8 cellular contexts compared by ENCODE assay signal in genomic region chr22:22321743-22322611, GRCh38.
DNase-seq lines count a peak whose midpoint lies in the region; ATAC-seq and TF ChIP-seq lines count a peak whose summit lies in the region.
"Not testable (repeated sequence)": the region's sequence is repeated elsewhere in the genome, so short reads cannot be mapped to it uniquely, and the experiment has no call there.

No MANE protein-coding gene starts in this region.

- peak; percentile 76 for ATAC-seq in GM19324 (IDR thresholded peaks at IDR 0.05; ENCODE audit: low FRiP score, unreplicated experiment)
- ATAC-seq in HG03571 (IDR thresholded peaks at IDR 0.05; ENCODE audit: unreplicated experiment), result peak; percentile 68
- peak; percentile 64 for ATAC-seq in central memory CD8-positive, alpha-beta T cell (replicated peaks; ENCODE audit: extremely low read depth, poor library complexity, severe bottlenecking)

- H3K9me3 Mint-ChIP-seq in central memory CD8-positive, alpha-beta T cell, result not testable (repeated sequence)

- not testable (repeated sequence) for H3K4me1 Mint-ChIP-seq in central memory CD8-positive, alpha-beta T cell

- H3K36me3 Mint-ChIP-seq in central memory CD8-positive, alpha-beta T cell (ENCODE audit: insufficient read depth), result peaks cover 13% of the 10 kb centered on the region

- not testable (repeated sequence) for H3K27me3 Mint-ChIP-seq in central memory CD8-positive, alpha-beta T cell

- DNase-seq in AG09319 (ENCODE audit: extremely low read depth, low read depth), result peak; percentile 14
- DNase-seq in NCI-H774 (lab: John Stamatoyannopoulos, UW), result peak; percentile 51
- peak; percentile 82 for DNase-seq in activated CD4-positive, alpha-beta T cell treated with anti-CD3 and anti-CD28 coated beads for 48 hours
- DNase-seq in central memory CD8-positive, alpha-beta T cell (ENCODE audit: low spot score in 2 of 2), result peak; percentile 45 to 53
- DNase-seq in kidney glomerular epithelial cell (lab: John Stamatoyannopoulos, UW), result peak; percentile 3
- peak; percentile 74 for DNase-seq in stimulated activated CD4-positive, alpha-beta T cell treated with anti-CD3 and anti-CD28 coated beads, Interleukin-1b, Interleukin-23, amount 100 ng/mL, for 48 hours

- not testable (repeated sequence) for H3K27ac Mint-ChIP-seq in central memory CD8-positive, alpha-beta T cell (ENCODE audit: low read depth)

- not testable (repeated sequence) for H3K4me3 Mint-ChIP-seq in central memory CD8-positive, alpha-beta T cell

- peak; percentile 77 for TF ChIP-seq CTCF in AG09319 (IDR thresholded peaks at IDR 0.05; ENCODE audit: low read depth, low read length)

Comparison
In these comparisons a context has a peak if more than half of its experiments do, and no peak if none do; other contexts are left out.
1. Peak in every context shown above with its lines: DNase-seq and ATAC-seq.
2. DNase-seq: peak in every context shown above with its lines; median percentile 82 in activated CD4-positive, alpha-beta T cell treated with anti-CD3 and anti-CD28 coated beads for 48 hours; 74 in stimulated activated CD4-positive, alpha-beta T cell treated with anti-CD3 and anti-CD28 coated beads, Interleukin-1b, Interleukin-23, amount 100 ng/mL, for 48 hours; 51 in NCI-H774; 49 in central memory CD8-positive, alpha-beta T cell; 14 in AG09319; 3 in kidney glomerular epithelial cell.